36 cellular contexts compared by ENCODE assay signal in the genomic region with DNA sequence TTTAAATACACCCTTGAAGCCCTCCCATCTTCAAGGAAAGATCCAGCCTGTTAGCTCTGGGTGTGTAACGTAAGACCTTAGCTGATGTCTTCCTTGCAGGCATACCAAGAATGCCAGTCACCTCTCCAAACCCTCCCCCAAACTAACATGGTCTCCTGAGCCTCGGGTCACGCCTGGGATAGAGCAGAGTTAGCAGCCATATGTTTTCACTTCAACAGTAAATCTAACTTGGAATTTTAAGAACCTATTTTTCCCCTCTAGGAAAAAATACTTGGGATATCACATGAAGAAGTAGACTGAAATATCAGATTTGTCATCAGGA. TPM values are rescaled to one million over a fixed set of nuclear protein-coding genes. Genes with fewer than 3 reads are reported as not detected.
"Had no signal": no experiment of that assay in that cellular context is flagged by ENCODE, and none has a peak within 500 bp of the region (broad histone marks: within the 10 kb centered on the region; RNA-seq: fewer than 3 reads in every experiment).

No MANE protein-coding gene starts in this region.

- H3K9ac ChIP-seq: KMS-11 had no signal

- H3K4me3 Mint-ChIP-seq: activated CD4-positive, alpha-beta memory T cell treated with anti-CD3 and anti-CD28 coated beads for 36 hours; activated CD4-positive, alpha-beta T cell treated with anti-CD3 and anti-CD28 coated beads for 36 hours; activated naive CD4-positive, alpha-beta T cell treated with anti-CD3 and anti-CD28 coated beads, Interleukin-2, amount 10 ng/mL, durations not matched to agents 7 days and 5 days; activated naive CD8-positive, alpha-beta T cell; activated naive CD8-positive, alpha-beta T cell treated with anti-CD3 and anti-CD28 coated beads, Interleukin-2, amount 50 U/mL, for 24 hours; brain; WTC11 had no signal

- H3K4me1 Mint-ChIP-seq: activated CD4-positive, alpha-beta T cell treated with anti-CD3 and anti-CD28 coated beads for 36 hours; activated naive CD4-positive, alpha-beta T cell treated with anti-CD3 and anti-CD28 coated beads, Interleukin-2, amount 10 ng/mL, durations not matched to agents 7 days and 5 days; activated naive CD8-positive, alpha-beta T cell treated with anti-CD3 and anti-CD28 coated beads, Interleukin-2, amount 50 U/mL, for 24 hours; WTC11 had no signal

- H3K27ac ChIP-seq: KMS-11, Peyer's patch had no signal

- DNase-seq: activated CD4-positive, alpha-beta memory T cell treated with anti-CD3 and anti-CD28 coated beads for 36 hours; activated CD4-positive, alpha-beta T cell treated with anti-CD3 and anti-CD28 coated beads for 36 hours; activated CD4-positive, alpha-beta T cell treated with anti-CD3 and anti-CD28 coated beads, Interleukin-2, amount 50 U/mL, for 1 hour; activated CD8-positive, alpha-beta memory T cell treated with anti-CD3 and anti-CD28 coated beads, Interleukin-2, amount 50 U/mL, for 4 hours; activated effector memory CD4-positive, alpha-beta T cell treated with Interleukin-2 at 50 U/mL for 16 hours; activated naive CD4-positive, alpha-beta T cell treated with anti-CD3 and anti-CD28 coated beads, Interleukin-2, amount 10 ng/mL, durations not matched to agents 7 days and 5 days; activated naive CD8-positive, alpha-beta T cell treated with anti-CD3 and anti-CD28 coated beads, Interleukin-2, amount 50 U/mL, for 24 hours; activated T-cell treated with anti-CD3 and anti-CD28 coated beads for 4 hours; activated T-cell treated with anti-CD3 and anti-CD28 coated beads, Interleukin-2, amount 50 U/mL, for 48 hours; anterior cingulate cortex; caudate nucleus; MM.1S; MV-4-11; NCI-H1092 treated with DMSO at 0.1 percent for 48 hours; NCI-H146; NCI-H187; NCI-H2029 treated with DMSO at 0.1 percent for 48 hours; NCI-H2107; NCI-H2171; NCI-H510A; NCI-H526; NCI-H748 treated with DMSO at 0.1 percent for 48 hours; NK-92 treated with Interleukin-12 subunit alpha and Interleukin-12 subunit beta, amount 100 ng/mL, for 24 hours; PC-3; Peyer's patch; RPMI8226; SHP77 treated with DMSO at 0.1 percent for 48 hours; T1000 had no signal

- H3K9me3 ChIP-seq: Peyer's patch had no signal

- H3K27me3 ChIP-seq: Peyer's patch had no signal

- H3K27ac Mint-ChIP-seq: activated CD4-positive, alpha-beta memory T cell treated with anti-CD3 and anti-CD28 coated beads for 36 hours; activated CD4-positive, alpha-beta T cell treated with anti-CD3 and anti-CD28 coated beads for 36 hours; activated naive CD4-positive, alpha-beta T cell treated with anti-CD3 and anti-CD28 coated beads, Interleukin-2, amount 10 ng/mL, durations not matched to agents 7 days and 5 days; activated naive CD8-positive, alpha-beta T cell; activated naive CD8-positive, alpha-beta T cell treated with anti-CD3 and anti-CD28 coated beads, Interleukin-2, amount 50 U/mL, for 24 hours; WTC11 had no signal

- H3K9me3 Mint-ChIP-seq: activated naive CD8-positive, alpha-beta T cell treated with anti-CD3 and anti-CD28 coated beads, Interleukin-2, amount 50 U/mL, for 24 hours had no signal

- H3K27me3 Mint-ChIP-seq: activated CD4-positive, alpha-beta memory T cell treated with anti-CD3 and anti-CD28 coated beads for 36 hours; activated CD4-positive, alpha-beta T cell treated with anti-CD3 and anti-CD28 coated beads for 36 hours; activated naive CD8-positive, alpha-beta T cell; activated naive CD8-positive, alpha-beta T cell treated with anti-CD3 and anti-CD28 coated beads, Interleukin-2, amount 50 U/mL, for 24 hours; brain had no signal

- ATAC-seq: activated CD4-positive, alpha-beta T cell treated with anti-CD3 and anti-CD28 coated beads for 36 hours; activated CD4-positive, CD25-positive, alpha-beta regulatory T cell treated with anti-CD3 and anti-CD28 coated beads, Interleukin-2, amount 50 U/mL, for 24 hours; activated naive CD8-positive, alpha-beta T cell treated with anti-CD3 and anti-CD28 coated beads, Interleukin-2, amount 50 U/mL, for 24 hours; PC-3; WTC11 had no signal

- H3K4me1 ChIP-seq: Peyer's patch had no signal

- H3K4me2 ChIP-seq: KMS-11 had no signal

- H3K4me3 ChIP-seq: Peyer's patch had no signal

RNA-seq across cellular contexts. Expression of gene BCL2L14, which starts 27.9 kb away (rescaled TPM):
- total RNA-seq: bronchial epithelial cell, LHCN-M2, PC-3, SK-MEL-5 had no signal
